ENCODE assay signal across 1 cellular context in the genomic region with DNA sequence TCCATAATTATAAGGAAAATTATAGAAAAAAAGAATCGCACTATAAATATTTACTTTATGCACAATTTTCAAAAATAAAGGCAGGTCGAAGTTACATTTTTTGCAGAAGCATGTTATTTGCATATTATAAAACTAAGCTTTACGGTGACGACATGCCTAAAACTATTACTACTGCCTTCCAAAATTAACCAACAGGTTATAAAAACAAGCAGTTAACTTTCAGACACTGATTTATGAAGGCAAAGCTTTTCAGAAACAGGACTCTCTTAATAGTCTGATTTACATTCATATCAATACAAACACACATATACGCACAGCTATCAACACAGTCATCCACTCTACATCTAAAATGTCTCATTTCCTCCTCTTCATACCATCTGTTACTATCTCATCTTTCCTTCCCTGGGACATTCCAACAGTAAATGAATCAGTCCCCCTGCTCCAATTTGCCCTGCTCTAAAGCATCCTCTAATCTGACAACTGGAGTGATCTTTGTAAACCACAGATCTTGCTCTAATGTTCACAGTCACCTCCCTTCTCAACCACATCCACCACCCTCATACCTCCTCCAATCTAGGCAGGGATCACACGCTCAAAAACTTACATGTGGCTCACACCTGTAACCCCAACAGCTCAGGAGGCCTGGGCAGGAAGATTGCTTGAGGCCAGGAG.
TF ChIP-seq lines count a peak whose summit lies in the region.

No MANE protein-coding gene starts in this region.

TF ChIP-seq in SK-N-SH, 30 proteins besides CTCF, POLR2A, EP300 and RAD21 (continued from another document):
- TF ChIP-seq, protein P1, sequence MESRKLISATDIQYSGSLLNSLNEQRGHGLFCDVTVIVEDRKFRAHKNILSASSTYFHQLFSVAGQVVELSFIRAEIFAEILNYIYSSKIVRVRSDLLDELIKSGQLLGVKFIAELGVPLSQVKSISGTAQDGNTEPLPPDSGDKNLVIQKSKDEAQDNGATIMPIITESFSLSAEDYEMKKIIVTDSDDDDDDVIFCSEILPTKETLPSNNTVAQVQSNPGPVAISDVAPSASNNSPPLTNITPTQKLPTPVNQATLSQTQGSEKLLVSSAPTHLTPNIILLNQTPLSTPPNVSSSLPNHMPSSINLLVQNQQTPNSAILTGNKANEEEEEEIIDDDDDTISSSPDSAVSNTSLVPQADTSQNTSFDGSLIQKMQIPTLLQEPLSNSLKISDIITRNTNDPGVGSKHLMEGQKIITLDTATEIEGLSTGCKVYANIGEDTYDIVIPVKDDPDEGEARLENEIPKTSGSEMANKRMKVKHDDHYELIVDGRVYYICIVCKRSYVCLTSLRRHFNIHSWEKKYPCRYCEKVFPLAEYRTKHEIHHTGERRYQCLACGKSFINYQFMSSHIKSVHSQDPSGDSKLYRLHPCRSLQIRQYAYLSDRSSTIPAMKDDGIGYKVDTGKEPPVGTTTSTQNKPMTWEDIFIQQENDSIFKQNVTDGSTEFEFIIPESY (IDR thresholded peaks at IDR 0.05; ENCODE audit: borderline replicate concordance, low read depth), result 0 out of 2 replicates have a peak, but pooled peaks have one; percentile 19
- 0 out of 2 replicates have a peak, but pooled peaks have one; percentile 9 for TF ChIP-seq NFIC (IDR thresholded peaks at IDR 0.05; ENCODE audit: borderline replicate concordance)
- TF ChIP-seq RCOR1 (IDR thresholded peaks at IDR 0.05; ENCODE audit: low read length), result no peak
- TF ChIP-seq TAF1 (IDR thresholded peaks at IDR 0.05; ENCODE audit: borderline replicate concordance, low read depth, low read length), result no peak
